In the genomic region with DNA sequence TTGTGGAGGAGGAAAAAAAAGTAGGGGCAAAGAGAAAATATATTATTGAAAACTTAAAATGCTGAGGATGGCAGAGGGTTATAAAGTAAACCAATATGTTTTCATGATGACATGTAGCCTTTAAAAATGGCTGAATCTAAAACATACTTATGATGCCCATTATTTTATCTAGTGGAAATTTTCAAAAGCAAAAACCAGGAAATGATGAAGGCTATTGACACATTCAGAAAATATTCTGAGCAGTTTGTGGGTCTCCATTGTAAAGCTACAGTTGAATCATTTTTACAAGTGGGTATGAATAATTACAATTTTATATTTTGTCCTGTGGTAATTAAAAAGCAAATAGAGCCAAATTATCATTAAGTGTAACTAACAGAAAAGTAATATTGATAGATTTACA, we compare ENCODE assay signal across 33 cellular contexts. TPM values are rescaled to one million over a fixed set of nuclear protein-coding genes. Genes with fewer than 3 reads are reported as not detected.
A peak's percentile ranks its signal among the peaks of the same experiment; 100 is the strongest.
DNase-seq lines count a peak whose midpoint lies in the region; ATAC-seq, FAIRE-seq and TF ChIP-seq lines count a peak whose summit lies in the region.
"Had no signal": no experiment of that assay in that cellular context is flagged by ENCODE, and none has a peak within 500 bp of the region (broad histone marks: within the 10 kb centered on the region; RNA-seq: fewer than 3 reads in every experiment).

No MANE protein-coding gene starts in this region.

- H3K4me1 ChIP-seq in breast epithelium: no peaks in the 10 kb centered on the region
- peaks cover 4% of the 10 kb centered on the region for H3K4me1 ChIP-seq in keratinocyte (ENCODE audit: control insufficient read depth, extremely low read depth, insufficient read depth, low read length)
- no peaks in the 10 kb centered on the region for H3K4me1 ChIP-seq in right atrium auricular region
- H3K4me1 ChIP-seq: lower lobe of right lung had no signal

- intact Hi-C loops in MCF 10A (cut with micrococcal nuclease) (no loop called here), breast epithelium (cut with DNase I; ENCODE audit: low total_unique reads) (no loop called here)

- H3K4me1 Mint-ChIP-seq in MCF 10A (ENCODE audit: insufficient read depth, unreplicated experiment) (peaks cover 5% of the 10 kb centered on the region), WTC11 (no peaks in the 10 kb centered on the region), type B pancreatic cell (ENCODE audit: unreplicated experiment) (peaks cover 4% of the 10 kb centered on the region)
- H3K4me1 Mint-ChIP-seq: activated naive CD8-positive, alpha-beta T cell treated with anti-CD3 and anti-CD28 coated beads for 36 hours; central memory CD8-positive, alpha-beta T cell; stimulated activated effector memory CD8-positive, alpha-beta T cell treated with anti-CD3 and anti-CD28 coated beads, Interleukin-12 subunit alpha, Interleukin-12 subunit beta, amount 100 ng/mL, for 72 hours had no signal

- dilution Hi-C loops in keratinocyte (cut with MboI; ENCODE audit: extremely low pct_ligation_motif_present, low sequenced_read_pairs): no loop called here

- BruUV-seq in MCF 10A (replicated peaks; lab: Mats Ljungman, UMichigan): no TSS peak

- H2AFZ ChIP-seq in keratinocyte (ENCODE audit: control insufficient read depth, low read length): no peak overlapping the region

- no peaks in the 10 kb centered on the region for H3K36me3 ChIP-seq in breast epithelium
- no peaks in the 10 kb centered on the region for H3K36me3 ChIP-seq in keratinocyte (ENCODE audit: control insufficient read depth in 2 of 2, extremely low read depth in 1 of 2, insufficient read depth in 2 of 2, low read length in 2 of 2)
- no peaks in the 10 kb centered on the region for H3K36me3 ChIP-seq in right atrium auricular region
- H3K36me3 ChIP-seq: lower lobe of right lung, pancreas had no signal

- CTCF ChIA-PET in MCF 10A (lab: Yijun Ruan, JAX) (no interaction called here), WTC11 (lab: Charles Lee) (interaction anchor here (1.1 kb wide), 1 partner anchor 209 kb away, joined by 3 read pairs; no protein-coding TSS in a partner anchor)

- no peak for FAIRE-seq in keratinocyte (lab: Jason Lieb, UNC)
- FAIRE-seq: GM12892, H1, pancreas, urothelium cell line had no signal

- TF ChIP-seq POLR2A in breast epithelium (IDR thresholded peaks at IDR 0.05): no peak

- H3K9me1 ChIP-seq in keratinocyte (ENCODE audit: control insufficient read depth, extremely low read depth, insufficient read depth, low read length): no peaks in the 10 kb centered on the region

- no peaks in the 10 kb centered on the region for H4K20me1 ChIP-seq in keratinocyte (ENCODE audit: control insufficient read depth, extremely low read depth, insufficient read depth, low read length)

- H3K4me2 ChIP-seq in keratinocyte (ENCODE audit: control insufficient read depth, extremely low read depth, insufficient read depth, low read depth, low read length): peak overlapping the region; percentile 10
- H3K4me2 ChIP-seq: SK-N-SH had no signal

- H3K27ac Mint-ChIP-seq in MCF 10A (ENCODE audit: low read depth, unreplicated experiment) (peak overlapping the region; percentile 64), WTC11 (0 out of 2 replicates have a peak overlapping the region, but pooled peaks have one; percentile 27), type B pancreatic cell (peak overlapping the region; percentile 41)
- H3K27ac Mint-ChIP-seq: activated naive CD8-positive, alpha-beta T cell treated with anti-CD3 and anti-CD28 coated beads for 36 hours; CD4-positive, alpha-beta T cell; natural killer cell treated with Interleukin-12 subunit alpha and Interleukin-12 subunit beta and Interleukin-15 and Interleukin-18, amount 100 ng/mL, for 72 hours; stimulated activated effector memory CD8-positive, alpha-beta T cell treated with anti-CD3 and anti-CD28 coated beads, Interleukin-12 subunit alpha, Interleukin-12 subunit beta, amount 100 ng/mL, for 72 hours; T-helper 1 cell treated with Interleukin-12 subunit alpha and Interleukin-12 subunit beta and Interleukin-4 antibody, amounts not matched to agents 30 μg/mL and 1 μg/mL, for 36 hours had no signal

- peaks cover 36% of the 10 kb centered on the region for H3K27me3 Mint-ChIP-seq in MCF 10A (ENCODE audit: insufficient read depth, unreplicated experiment)
- H3K27me3 Mint-ChIP-seq in WTC11 (ENCODE audit: low read depth): no peaks in the 10 kb centered on the region
- H3K27me3 Mint-ChIP-seq in type B pancreatic cell: no peaks in the 10 kb centered on the region
- H3K27me3 Mint-ChIP-seq: activated naive CD8-positive, alpha-beta T cell treated with anti-CD3 and anti-CD28 coated beads for 36 hours; CD4-positive, alpha-beta T cell; central memory CD8-positive, alpha-beta T cell had no signal

- H3K36me3 Mint-ChIP-seq in MCF 10A (ENCODE audit: insufficient read depth, unreplicated experiment): peaks cover 35% of the 10 kb centered on the region
- H3K36me3 Mint-ChIP-seq in WTC11: peaks cover 10% of the 10 kb centered on the region
- peaks cover 18% of the 10 kb centered on the region for H3K36me3 Mint-ChIP-seq in type B pancreatic cell
- H3K36me3 Mint-ChIP-seq: activated naive CD8-positive, alpha-beta T cell treated with anti-CD3 and anti-CD28 coated beads for 36 hours; natural killer cell treated with Interleukin-12 subunit alpha and Interleukin-12 subunit beta and Interleukin-15 and Interleukin-18, amount 100 ng/mL, for 72 hours; stimulated activated effector memory CD8-positive, alpha-beta T cell treated with anti-CD3 and anti-CD28 coated beads, Interleukin-12 subunit alpha, Interleukin-12 subunit beta, amount 100 ng/mL, for 72 hours had no signal

- POLR2A ChIA-PET in MCF 10A (lab: Yijun Ruan, JAX) (interaction anchor here (1.0 to 1.4 kb wide), 4 partner anchors 8 to 20 kb away, joined by 3 to 5 read pairs (median 3); no protein-coding TSS in a partner anchor), WTC11 (lab: Charles Lee) (no interaction called here)

- no peak overlapping the region for H3K4me3 Mint-ChIP-seq in MCF 10A (ENCODE audit: unreplicated experiment)
- H3K4me3 Mint-ChIP-seq in WTC11: no peak overlapping the region
- H3K4me3 Mint-ChIP-seq in type B pancreatic cell: no peak overlapping the region
- H3K4me3 Mint-ChIP-seq: activated naive CD8-positive, alpha-beta T cell treated with anti-CD3 and anti-CD28 coated beads for 36 hours; CD4-positive, alpha-beta T cell; central memory CD8-positive, alpha-beta T cell; natural killer cell treated with Interleukin-12 subunit alpha and Interleukin-12 subunit beta and Interleukin-15 and Interleukin-18, amount 100 ng/mL, for 72 hours; stimulated activated effector memory CD8-positive, alpha-beta T cell treated with anti-CD3 and anti-CD28 coated beads, Interleukin-12 subunit alpha, Interleukin-12 subunit beta, amount 100 ng/mL, for 72 hours; T-helper 1 cell treated with Interleukin-12 subunit alpha and Interleukin-12 subunit beta and Interleukin-4 antibody, amounts not matched to agents 30 μg/mL and 1 μg/mL, for 36 hours had no signal

- H3K9me3 Mint-ChIP-seq in MCF 10A (ENCODE audit: unreplicated experiment) (no peaks in the 10 kb centered on the region), WTC11 (peaks cover 3% of the 10 kb centered on the region; the same call in 1 of the 2 replicates), type B pancreatic cell (no peaks in the 10 kb centered on the region)
- H3K9me3 Mint-ChIP-seq: activated naive CD8-positive, alpha-beta T cell treated with anti-CD3 and anti-CD28 coated beads for 36 hours; CD4-positive, alpha-beta T cell; central memory CD8-positive, alpha-beta T cell; natural killer cell treated with Interleukin-12 subunit alpha and Interleukin-12 subunit beta and Interleukin-15 and Interleukin-18, amount 100 ng/mL, for 72 hours; T-helper 1 cell treated with Interleukin-12 subunit alpha and Interleukin-12 subunit beta and Interleukin-4 antibody, amounts not matched to agents 30 μg/mL and 1 μg/mL, for 36 hours had no signal

- H3K9me3 ChIP-seq in breast epithelium: no peaks in the 10 kb centered on the region
- no peaks in the 10 kb centered on the region for H3K9me3 ChIP-seq in keratinocyte (ENCODE audit: control insufficient read depth, low read depth, low read length)
- H3K9me3 ChIP-seq in right atrium auricular region: no peaks in the 10 kb centered on the region
- H3K9me3 ChIP-seq: lower lobe of right lung, mucosa of descending colon, pancreas, SK-N-SH had no signal

- H3K27me3 ChIP-seq in breast epithelium (peaks cover 0 to 20% of the 10 kb centered on the region in 2 donors), keratinocyte (ENCODE audit: control insufficient read depth, extremely low read depth, insufficient read depth, low read length) (no peaks in the 10 kb centered on the region), right atrium auricular region (no peaks in the 10 kb centered on the region)
- H3K27me3 ChIP-seq: pancreas had no signal

- H3K4me3 ChIP-seq in breast epithelium (no peak overlapping the region), keratinocyte (ENCODE audit: control insufficient read depth in 2 of 3, extremely low read depth in 1 of 3, insufficient read depth in 2 of 3, low read depth in 1 of 3, low read length in 3 of 3) (no peak overlapping the region), right atrium auricular region (no peak overlapping the region)
- H3K4me3 ChIP-seq: lower lobe of right lung, mucosa of descending colon, pancreas had no signal

- ATAC-seq in WTC11 (no peak), GM18511 (IDR thresholded peaks at IDR 0.05; ENCODE audit: unreplicated experiment) (no peak)
- ATAC-seq: lower lobe of right lung; mucosa of descending colon; natural killer cell treated with Interleukin-12 subunit alpha and Interleukin-12 subunit beta and Interleukin-15 and Interleukin-18, amount 100 ng/mL, for 72 hours; pancreas; stimulated activated effector memory CD8-positive, alpha-beta T cell treated with anti-CD3 and anti-CD28 coated beads, Interleukin-12 subunit alpha, Interleukin-12 subunit beta, amount 100 ng/mL, for 72 hours had no signal

- peaks cover 68% of the 10 kb centered on the region for H3K79me2 ChIP-seq in keratinocyte (ENCODE audit: control insufficient read depth, insufficient read depth, low read length)

- no peak overlapping the region for H3K9ac ChIP-seq in keratinocyte (ENCODE audit: control insufficient read depth, extremely low read depth, insufficient read depth, low read length)
- H3K9ac ChIP-seq: SK-N-SH had no signal

- H3K27ac ChIP-seq in breast epithelium: no peak overlapping the region
- H3K27ac ChIP-seq in keratinocyte (ENCODE audit: control insufficient read depth, insufficient read depth, low read length): peak overlapping the region; percentile 43
- H3K27ac ChIP-seq in right atrium auricular region: peak overlapping the region in 1 of 2 donors; percentile 43
- H3K27ac ChIP-seq: 22Rv1, lower lobe of right lung, pancreas had no signal

- TF ChIP-seq CTCF in MCF 10A (IDR thresholded peaks at IDR 0.05; ENCODE audit: unreplicated experiment) (no peak), breast epithelium (IDR thresholded peaks at IDR 0.05) (no peak), WTC11 (IDR thresholded peaks at IDR 0.05) (no peak), keratinocyte (optimal IDR thresholded peaks at IDR 0.05 in 1 of 3, IDR thresholded peaks at IDR 0.05 in 1 of 3, conservative IDR thresholded peaks at IDR 0.05 in 1 of 3; ENCODE audit: extremely low read depth in 1 of 3, insufficient read depth in 2 of 3, low read length in 3 of 3) (no peak), type B pancreatic cell (conservative IDR thresholded peaks at IDR 0.05) (no peak), right atrium auricular region (IDR thresholded peaks at IDR 0.05) (no peak)

- DNase-seq in MCF 10A (ENCODE audit: unreplicated experiment): no peak
- DNase-seq in breast epithelium (ENCODE audit: low spot score in 2 of 2): no peak
- DNase-seq in WTC11 (ENCODE audit: low spot score): no peak
- DNase-seq in keratinocyte (ENCODE audit: low read depth, low spot score): no peak
- DNase-seq in type B pancreatic cell (ENCODE audit: extremely low spot score, unreplicated experiment): no peak
- no peak for DNase-seq in right atrium auricular region (ENCODE audit: low spot score)
- DNase-seq in cortex of kidney (lab: John Stamatoyannopoulos, UW): no peak
- DNase-seq: activated CD4-positive, alpha-beta T cell treated with anti-CD3 and anti-CD28 coated beads for 1 hour; activated effector memory CD4-positive, alpha-beta T cell treated with Interleukin-2 at 50 U/mL for 16 hours; activated naive CD8-positive, alpha-beta T cell treated with anti-CD3 and anti-CD28 coated beads for 36 hours; activated T-cell treated with anti-CD3 and anti-CD28 coated beads for 4 hours; CD4-positive, alpha-beta T cell; head of caudate nucleus; KBM-7; lower lobe of right lung; MM.1S; mucosa of descending colon; NCI-H1417 treated with DMSO at 0.1 percent for 48 hours; NCI-H2081; NCI-H226; NCI-H748 treated with DMSO at 0.1 percent for 48 hours; pancreas; SK-N-SH; stimulated activated CD4-positive, alpha-beta T cell treated with anti-CD3 and anti-CD28 coated beads, Interleukin-4, amount 100 ng/mL, for 24 hours had no signal

RNA-seq across cellular contexts. Expression of a gene that starts 10.7 kb away (rescaled TPM):
- 127 and 147 TPM in 2 replicates for total RNA-seq in MCF 10A (2022)
- 10 to 100 TPM; 64.6 to 79.5 (median 69.4) TPM for total RNA-seq in breast epithelium
- total RNA-seq in WTC11 (2021): 82.2 to 96.7 TPM (median 83.8 TPM) in 3 replicates
- 278 to 457 TPM (median 317 TPM) in 3 replicates for polyA plus RNA-seq in keratinocyte
- 370 TPM for polyA plus RNA-seq in keratinocyte (2011; ENCODE audit: low read depth)
- polyA plus RNA-seq in keratinocyte (2011; cell fraction: cytosol; rRNA removed): 248 and 484 TPM in 2 replicates
- polyA plus RNA-seq in keratinocyte (2011; cell fraction: nucleus; rRNA removed): 341 and 411 TPM in 2 replicates
- 267 and 275 TPM in 2 replicates for polyA plus RNA-seq in keratinocyte (2012; ENCODE audit: low replicate concordance)
- polyA minus RNA-seq in keratinocyte: 65.0 to 439 TPM (median 288 TPM) in 3 replicates
- 206 TPM for polyA minus RNA-seq in keratinocyte (2011; cell fraction: cytosol; rRNA and poly(A)+ RNA removed)
- 210 and 409 TPM in 2 replicates for polyA minus RNA-seq in keratinocyte (2011; cell fraction: nucleus; rRNA and poly(A)+ RNA removed)
- 197 and 481 TPM in 2 replicates for total RNA-seq in type B pancreatic cell (ENCODE audit: low replicate concordance)
- 10 to 100 TPM; 33.4 to 40.1 TPM for total RNA-seq in right atrium auricular region
